ENCODE assay signal across 8 cellular contexts in genomic region chr3:136818851-136819783, GRCh38. TPM values are rescaled to one million over a fixed set of nuclear protein-coding genes. Genes with fewer than 3 reads are reported as not detected.
DNase-seq lines count a peak whose midpoint lies in the region; ATAC-seq and TF ChIP-seq lines count a peak whose summit lies in the region.

Gene SLC35G2 (plus strand): TSS chr3:136819126. CDS start chr3:136854461, 35,335 bp downstream.

- in situ Hi-C loops in G401 (cut with HindIII; ENCODE audit: low sequenced_read_pairs) = no loop called here

- H3K36me3 Mint-ChIP-seq in osteocyte (ENCODE audit: unreplicated experiment) = peaks cover 12% of the 10 kb centered on the region

- peak within 1 kb of the TSS; percentile 94 for H3K27ac Mint-ChIP-seq in osteocyte (ENCODE audit: unreplicated experiment)

- peaks cover 11% of the 10 kb centered on the region for H3K9me3 Mint-ChIP-seq in osteocyte (ENCODE audit: unreplicated experiment)

- peak; percentile 74 for DNase-seq in G401 (ENCODE audit: low spot score)
- DNase-seq in HuH-7 (ENCODE audit: low spot score) = peak; percentile 36
- peak; percentile 72 to 74 for DNase-seq in SHP77 (lab: John Stamatoyannopoulos, UW)
- DNase-seq in amniotic stem cell (lab: John Stamatoyannopoulos, UW) = peak; percentile 46
- peak; percentile 82 for DNase-seq in cardiac septum (ENCODE audit: low spot score)
- DNase-seq in osteocyte (ENCODE audit: extremely low spot score, unreplicated experiment) = peak; percentile 87

- H3K4me3 Mint-ChIP-seq in osteocyte (ENCODE audit: unreplicated experiment) = peak within 1 kb of the TSS; percentile 89

- intact Hi-C loops in cardiac septum (cut with DNase I) = loop anchor here (1.0 to 5.0 kb wide), 5 partner anchors 44 to 194 kb away; partner anchors contain the start of genes NCK1 and STAG1

- ATAC-seq in HG03280 (IDR thresholded peaks at IDR 0.05; ENCODE audit: unreplicated experiment) (no peak), HG03108 (IDR thresholded peaks at IDR 0.05; ENCODE audit: unreplicated experiment) (no peak)

- H3K4me1 Mint-ChIP-seq in osteocyte (ENCODE audit: unreplicated experiment) = peaks cover 37% of the 10 kb centered on the region

- TF ChIP-seq CTCF in osteocyte (IDR thresholded peaks at IDR 0.05) = peak; percentile 19

- H3K27me3 Mint-ChIP-seq in osteocyte (ENCODE audit: unreplicated experiment) = no peaks in the 10 kb centered on the region

RNA-seq across cellular contexts. Expression of gene SLC35G2, which starts in this region (rescaled TPM):
- 6.7 and 13.6 TPM in 2 replicates for total RNA-seq in G401 (2014; rRNA removed; shearing (Covaris generic))
- 4.7 TPM for total RNA-seq in cardiac septum
- 7.1 and 7.3 TPM in 2 replicates for total RNA-seq in osteocyte

Comparison
In these comparisons a context has a peak if more than half of its experiments do, and no peak if none do; other contexts are left out.
1. DNase-seq: peak in every context shown above with its lines; median percentile 87 in osteocyte; 82 in cardiac septum; 74 in G401; 73 in SHP77; 46 in amniotic stem cell; 36 in HuH-7.